ENCODE assay signal across 9 cellular contexts in genomic region chr7:129825005-129825553, GRCh38.
DNase-seq lines count a peak whose midpoint lies in the region; FAIRE-seq and TF ChIP-seq lines count a peak whose summit lies in the region.
"Had no signal": no experiment of that assay in that cellular context is flagged by ENCODE, and none has a peak within 500 bp of the region (broad histone marks: within the 10 kb centered on the region; RNA-seq: fewer than 3 reads in every experiment).

No MANE protein-coding gene starts in this region.

- H4K20me1 ChIP-seq in smooth muscle cell (ENCODE audit: low read depth): no peaks in the 10 kb centered on the region

- H3F3A ChIP-seq in smooth muscle cell (ENCODE audit: low read depth): peaks cover 5% of the 10 kb centered on the region

- peak overlapping the region; percentile 100 for H3K4me2 ChIP-seq in smooth muscle cell

- peak overlapping the region; percentile 79 to 89 (median 80) for H3K4me3 Mint-ChIP-seq in immature natural killer cell

- no peak overlapping the region for H3K27ac ChIP-seq in smooth muscle cell (ENCODE audit: low read depth)

- H3K4me1 ChIP-seq in smooth muscle cell (ENCODE audit: low read depth): peaks cover 15% of the 10 kb centered on the region

- DNase-seq in SIG-M5 treated with dmso at 0.1 percent for 504 hours (lab: John Stamatoyannopoulos, UW; ENCODE audit: unreplicated experiment) (peak; percentile 68), SIG-M5 (lab: John Stamatoyannopoulos, UW) (no peak), H54 (ENCODE audit: insufficient read length, low spot score) (peak; percentile 81), LoVo (ENCODE audit: low spot score) (peak; percentile 89), SHP77 treated with DMSO at 0.1 percent for 48 hours (lab: John Stamatoyannopoulos, UW) (peak; percentile 86), T47D (ENCODE audit: low read depth in 1 of 2, low spot score in 1 of 2) (peak; percentile 21 to 73), immature natural killer cell (peak in 2 of 3 donors; percentile 8 to 12), smooth muscle cell (lab: John Stamatoyannopoulos, UW; ENCODE audit: unreplicated experiment) (peak; percentile 69)

- peak; percentile 14 for TF ChIP-seq CTCF in smooth muscle cell (IDR thresholded peaks at IDR 0.05; ENCODE audit: borderline replicate concordance, insufficient read depth, poor library complexity, severe bottlenecking)

- no peaks in the 10 kb centered on the region for H3K36me3 ChIP-seq in smooth muscle cell (ENCODE audit: low read depth)

- H3K4me1 Mint-ChIP-seq in immature natural killer cell: peaks cover 20 to 25% of the 10 kb centered on the region in 2 donors

- no peaks in the 10 kb centered on the region for H3K27me3 ChIP-seq in smooth muscle cell (ENCODE audit: low read depth)

- FAIRE-seq in H54 (lab: Jason Lieb, UNC): no peak
- FAIRE-seq: A204.1 had no signal

- H3K79me2 ChIP-seq in smooth muscle cell (ENCODE audit: low read depth): no peaks in the 10 kb centered on the region

- H3K9me3 ChIP-seq in smooth muscle cell (replicated peaks; ENCODE audit: low read depth): no peaks in the 10 kb centered on the region

- H3K4me3 ChIP-seq in smooth muscle cell: peak overlapping the region; percentile 83

- H3K27me3 Mint-ChIP-seq in immature natural killer cell (ENCODE audit: low read depth in 3 of 3): peaks cover 8 to 16% (median 12%) of the 10 kb centered on the region in 3 donors

- H3K27ac Mint-ChIP-seq in immature natural killer cell: no peak overlapping the region

- H2AFZ ChIP-seq in smooth muscle cell (ENCODE audit: low read depth): no peak overlapping the region

- H3K36me3 Mint-ChIP-seq in immature natural killer cell: peaks cover 0 to 5% (median 4%) of the 10 kb centered on the region in 3 donors

- H3K9me3 Mint-ChIP-seq in immature natural killer cell: no peaks in the 10 kb centered on the region

- H3K9ac ChIP-seq in smooth muscle cell (ENCODE audit: low read depth): peak overlapping the region; percentile 47

- TF ChIP-seq POLR2A in H54 (IDR thresholded peaks at IDR 0.05; ENCODE audit: low read depth, low read length): peak; percentile 12; the same call in 1 of the 2 replicates

- in situ Hi-C loops in T47D (cut with HindIII; ENCODE audit: low pct_unique_long_range_greater_than_20kb, low sequenced_read_pairs): no loop called here

- 0% methylated on average over 15 of the region's 23 CpGs for WGBS in smooth muscle cell (ENCODE audit: low lambda C conversion rate)
